ENCODE assay signal across 26 cellular contexts in genomic region chr5:20050262-20050661, GRCh38.
"Had no signal": no experiment of that assay in that cellular context is flagged by ENCODE, and none has a peak within 500 bp of the region (broad histone marks: within the 10 kb centered on the region; RNA-seq: fewer than 3 reads in every experiment).

No MANE protein-coding gene starts in this region.

- H3K4me3 ChIP-seq: MG63, SJSA1 had no signal

- H3K27me3 ChIP-seq: MG63, SJSA1 had no signal

- H3K27ac ChIP-seq: SJSA1 had no signal

- ATAC-seq: HepG2, Panc1, T-helper 17 cell had no signal

- H3K36me3 ChIP-seq: MG63, SJSA1 had no signal

- H3K9me3 ChIP-seq: MG63, SK-N-SH had no signal

- FAIRE-seq: HepG2 had no signal

- DNase-seq: IMR-90, Karpas-422, KG1, MG63, NCI-H1092, NCI-H1105 treated with DMSO at 0.1 percent for 48 hours, NCI-H1417 treated with DMSO at 0.1 percent for 48 hours, NCI-H146, NCI-H1694 treated with DMSO at 0.1 percent for 48 hours, NCI-H1930, NCI-H2081, NCI-H2107, NCI-H226, NCI-H446, NCI-H510A, NCI-H524 treated with DMSO at 0.1 percent for 48 hours, NCI-H69, NCI-H774, Right ventricle myocardium superior, SIG-M5, SK-N-SH, T-helper 1 cell, T-helper 17 cell had no signal

- H3K9ac ChIP-seq: SK-N-SH had no signal

- H3K4me1 ChIP-seq: SJSA1 had no signal
